Comparison of ENCODE assay signal across 8 cellular contexts in the genomic region with DNA sequence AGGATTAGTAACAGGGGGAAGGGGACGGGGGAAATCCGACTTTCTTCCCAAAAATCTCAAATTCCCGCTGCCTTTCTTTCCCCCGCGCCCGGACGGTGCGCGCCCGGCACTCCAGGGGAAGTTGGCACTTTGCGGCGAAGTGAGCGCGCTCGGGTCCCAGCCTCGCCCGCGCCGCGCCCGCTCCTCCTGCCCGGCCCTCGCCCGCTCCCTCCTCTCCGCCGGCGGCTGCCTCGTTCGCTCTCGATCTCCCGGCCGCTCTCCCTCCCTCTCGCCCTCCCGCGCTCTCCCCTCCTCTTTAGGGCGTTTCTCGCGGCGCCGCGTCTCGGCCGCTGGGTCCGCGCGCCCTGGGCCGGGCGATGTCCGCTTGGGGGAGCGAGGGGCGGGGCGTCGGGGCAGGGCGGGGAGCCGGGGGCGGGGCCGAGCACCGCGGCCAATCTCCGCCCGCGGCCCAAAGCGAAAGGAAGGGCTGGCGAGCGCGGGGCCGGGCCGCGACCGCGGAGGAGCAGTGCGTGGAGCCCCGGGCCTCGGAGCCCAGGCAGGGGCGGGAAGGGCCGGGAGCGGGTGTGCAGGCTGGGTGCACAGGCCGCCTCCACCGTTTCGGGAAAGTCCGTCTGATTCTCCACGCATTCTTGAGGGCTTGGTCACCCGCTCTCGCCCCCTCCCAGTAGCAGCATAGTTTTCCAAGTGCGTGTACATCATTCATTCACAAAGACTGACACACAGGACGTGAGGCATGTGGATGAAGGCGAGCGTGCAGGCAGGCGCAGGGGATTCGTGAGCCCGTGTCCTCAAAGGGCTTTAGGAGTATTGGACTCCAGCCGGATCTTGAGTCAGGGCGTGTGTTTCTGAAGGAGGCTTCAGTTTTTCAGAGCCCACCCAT.
DNase-seq lines count a peak whose midpoint lies in the region; ATAC-seq, FAIRE-seq and TF ChIP-seq lines count a peak whose summit lies in the region.

No MANE protein-coding gene starts in this region.

- H3K36me3 ChIP-seq in astrocyte (ENCODE audit: insufficient read depth, low read length) (no peaks in the 10 kb centered on the region), hepatocyte (replicated peaks; ENCODE audit: insufficient read depth, low read depth) (no peaks in the 10 kb centered on the region), rectal smooth muscle tissue (ENCODE audit: control insufficient read depth, insufficient read depth, low read length) (no peaks in the 10 kb centered on the region), vagina (no peaks in the 10 kb centered on the region)

- no peaks in the 10 kb centered on the region for H3K27me3 ChIP-seq in astrocyte (ENCODE audit: insufficient read depth, low read length)
- no peaks in the 10 kb centered on the region for H3K27me3 ChIP-seq in hepatocyte
- no peaks in the 10 kb centered on the region for H3K27me3 ChIP-seq in rectal smooth muscle tissue (ENCODE audit: control insufficient read depth, insufficient read depth, low read length)
- no peaks in the 10 kb centered on the region for H3K27me3 ChIP-seq in vagina

- peaks cover 47% of the 10 kb centered on the region for H3K79me2 ChIP-seq in astrocyte (ENCODE audit: insufficient read depth, low read length)
- H3K79me2 ChIP-seq in hepatocyte = peaks cover 46% of the 10 kb centered on the region

- TF ChIP-seq CTCF in astrocyte (IDR thresholded peaks at IDR 0.05; ENCODE audit: insufficient read depth, low read depth, low read length) = no peak
- TF ChIP-seq CTCF in hepatocyte (IDR thresholded peaks at IDR 0.05; ENCODE audit: poor library complexity) = no peak
- TF ChIP-seq CTCF in vagina (IDR thresholded peaks at IDR 0.05) = no peak

- peak; percentile 94 for TF ChIP-seq POLR2A in GM15510 (IDR thresholded peaks at IDR 0.05; ENCODE audit: borderline replicate concordance, extremely low read depth, insufficient read length)
- TF ChIP-seq POLR2A in vagina (IDR thresholded peaks at IDR 0.05) = peak in 1 of 2 donors; percentile 94

- FAIRE-seq in astrocyte (lab: Jason Lieb, UNC) = peak; percentile 97

- H3K9me2 ChIP-seq in hepatocyte (replicated peaks; ENCODE audit: insufficient read depth) = no peaks in the 10 kb centered on the region

- H3K9me3 ChIP-seq in astrocyte (ENCODE audit: insufficient read depth, low read depth, low read length) (no peaks in the 10 kb centered on the region), hepatocyte (ENCODE audit: low read depth) (no peaks in the 10 kb centered on the region), vagina (no peaks in the 10 kb centered on the region)

- peak overlapping the region; percentile 98 for H3K27ac ChIP-seq in astrocyte (ENCODE audit: low read depth, low read length)
- peak overlapping the region; percentile 90 for H3K27ac ChIP-seq in hepatocyte
- peak overlapping the region; percentile 93 for H3K27ac ChIP-seq in rectal smooth muscle tissue (ENCODE audit: low read depth, low read length)
- H3K27ac ChIP-seq in vagina = peak overlapping the region; percentile 98

- H3K9ac ChIP-seq in astrocyte (ENCODE audit: low read length) (peak overlapping the region; percentile 100), rectal smooth muscle tissue (ENCODE audit: low read length) (peak overlapping the region; percentile 95)

- H3K4me3 Mint-ChIP-seq in astrocyte (ENCODE audit: unreplicated experiment) = peak overlapping the region; percentile 90

- H3K27me3 Mint-ChIP-seq in astrocyte (ENCODE audit: low read depth, unreplicated experiment) = no peaks in the 10 kb centered on the region

- DNase-seq in NCI-H1417 (lab: John Stamatoyannopoulos, UW) (peak; percentile 70 to 97 (median 96)), T-helper 22 cell (ENCODE audit: low read depth) (peak; percentile 73), astrocyte (ENCODE audit: low read depth) (peak; percentile 99), hepatocyte (ENCODE audit: low spot score) (peak; percentile 97), vagina (ENCODE audit: extremely low spot score in 2 of 2) (no peak)

- no peaks in the 10 kb centered on the region for H3K9me3 Mint-ChIP-seq in astrocyte (ENCODE audit: unreplicated experiment)

- H3K36me3 Mint-ChIP-seq in astrocyte (ENCODE audit: low read depth, unreplicated experiment) = no peaks in the 10 kb centered on the region

- intact Hi-C loops in vagina (cut with DNase I) = no loop called here

- H3K4me2 ChIP-seq in astrocyte (ENCODE audit: low read length) (peak overlapping the region; percentile 92), hepatocyte (peak overlapping the region; percentile 86)

- no peak overlapping the region for H2AFZ ChIP-seq in astrocyte (ENCODE audit: low read depth, low read length)
- peak overlapping the region; percentile 76 for H2AFZ ChIP-seq in hepatocyte

- H3K4me1 ChIP-seq in astrocyte (ENCODE audit: insufficient read depth, low read length) (peaks cover 62% of the 10 kb centered on the region), hepatocyte (ENCODE audit: insufficient read depth) (peaks cover 37% of the 10 kb centered on the region), rectal smooth muscle tissue (ENCODE audit: control insufficient read depth, insufficient read depth, low read length) (peaks cover 9% of the 10 kb centered on the region), vagina (peaks cover 27% of the 10 kb centered on the region)

- peaks cover 41% of the 10 kb centered on the region for H4K20me1 ChIP-seq in astrocyte (ENCODE audit: insufficient read depth, low read length)
- H4K20me1 ChIP-seq in hepatocyte (ENCODE audit: insufficient read depth, poor library complexity, severe bottlenecking) = peaks cover 7% of the 10 kb centered on the region

- WGBS in hepatocyte (ENCODE audit: low lambda C conversion rate, missing lambda C conversion rate) = 2% methylated on average over 61 of the region's 93 CpGs

- H3K27ac Mint-ChIP-seq in astrocyte (ENCODE audit: unreplicated experiment) = peak overlapping the region; percentile 99

- H3K4me3 ChIP-seq in astrocyte (ENCODE audit: insufficient read depth, low read depth, low read length) (peak overlapping the region; percentile 94), hepatocyte (peak overlapping the region; percentile 82), rectal smooth muscle tissue (ENCODE audit: low read length) (peak overlapping the region; percentile 95), vagina (peak overlapping the region; percentile 68 to 83)

- peaks cover 49% of the 10 kb centered on the region for H3K4me1 Mint-ChIP-seq in astrocyte (ENCODE audit: low read depth, unreplicated experiment)

- peak; percentile 76 for ATAC-seq in HG02763 (IDR thresholded peaks at IDR 0.05; ENCODE audit: unreplicated experiment)

Comparison
In these comparisons a context has a peak if more than half of its experiments do, and no peak if none do; other contexts are left out.
1. DNase-seq: peak in NCI-H1417 (3 of 3), T-helper 22 cell (single experiment), astrocyte (single experiment) and hepatocyte (single experiment); none in vagina (0 of 2).
2. Peak in every context shown above with its lines, with median percentiles within 50 percentile points of each other: H3K27ac ChIP-seq and H3K4me3 ChIP-seq.